ENCODE assay signal across 8 cellular contexts in the genomic region with DNA sequence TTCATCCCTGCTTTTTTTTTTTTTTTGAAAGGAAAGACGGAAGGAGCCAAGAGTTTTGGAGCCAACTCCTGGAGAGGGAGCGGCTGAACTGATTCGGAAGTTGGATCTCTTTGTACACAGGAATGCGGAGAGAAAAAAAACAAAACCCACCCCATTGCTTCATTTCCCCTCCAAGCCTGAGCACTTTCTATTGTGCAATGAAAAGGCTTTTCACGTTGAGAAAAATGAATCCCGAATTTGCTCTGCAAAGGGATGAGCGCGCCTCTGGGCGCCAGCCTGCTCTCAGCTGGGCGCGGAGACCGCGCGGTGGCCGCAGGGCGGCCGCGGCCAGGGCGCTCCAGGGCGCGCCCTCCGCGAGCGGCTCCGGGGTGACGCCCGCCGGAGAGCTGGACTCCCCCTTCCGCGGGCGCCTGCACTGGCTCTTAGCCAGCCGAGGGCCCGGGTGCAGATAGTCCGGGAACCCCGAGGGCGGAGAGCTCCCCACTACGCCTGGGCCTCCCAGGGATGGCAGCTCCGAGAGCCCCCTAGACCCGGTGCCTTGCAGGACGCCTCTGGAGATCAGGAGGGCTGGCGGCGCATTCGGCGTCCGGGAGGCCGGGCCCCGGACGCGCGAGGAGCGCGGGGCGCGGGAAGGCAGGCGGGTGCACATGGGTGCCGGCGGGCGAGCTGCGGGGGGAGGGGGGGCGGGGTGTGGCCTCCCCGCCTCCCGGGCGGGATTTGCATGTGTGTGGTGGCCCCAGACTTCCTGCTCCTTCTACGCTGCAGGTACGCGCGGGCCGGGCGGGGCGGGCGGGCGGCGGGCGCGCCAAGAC. TPM values are rescaled to one million over a fixed set of nuclear protein-coding genes. Genes with fewer than 3 reads are reported as not detected.
A peak's percentile ranks its signal among the peaks of the same experiment; 100 is the strongest.
DNase-seq lines count a peak whose midpoint lies in the region; ATAC-seq and TF ChIP-seq lines count a peak whose summit lies in the region.

ITPR3 (plus strand) TSS at position 739 of the 812 bp plus-strand sequence. CDS start 281 bp downstream, outside the sequence.

- peak within 1 kb of the TSS; percentile 81 to 93 for H3K27ac Mint-ChIP-seq in activated naive CD4-positive, alpha-beta T cell treated with anti-CD3 and anti-CD28 coated beads, Interleukin-2, amount 50 U/mL, for 72 hours

- POLR2A ChIA-PET in SK-N-SH (lab: Yijun Ruan, JAX), result interaction anchor here (0.9 to 1.7 kb wide), 4 partner anchors 10 to 34 kb away, joined by 3 to 11 read pairs (median 5); no protein-coding TSS in a partner anchor

- H3K4me1 ChIP-seq in BE2C (no peaks in the 10 kb centered on the region), SK-N-SH (ENCODE audit: control insufficient read depth in 1 of 2, insufficient read depth in 2 of 2, low read depth in 1 of 2, low read length in 1 of 2) (peaks cover 0 to 19% of the 10 kb centered on the region in 2 experiments; a peak in 1 of 4 replicates), left ventricle myocardium inferior (peaks cover 55% of the 10 kb centered on the region), sigmoid colon (peaks cover 0 to 40% (median 28%) of the 10 kb centered on the region in 4 donors)

- H3K9me3 Mint-ChIP-seq in activated naive CD4-positive, alpha-beta T cell treated with anti-CD3 and anti-CD28 coated beads, Interleukin-2, amount 50 U/mL, for 72 hours, result no peaks in the 10 kb centered on the region

- H2AFZ ChIP-seq in SK-N-SH (ENCODE audit: low read depth), result peak within 1 kb of the TSS; percentile 91

- peak within 1 kb of the TSS; percentile 56 for H3K4me3 ChIP-seq in BE2C (ENCODE audit: low read depth, low read length)
- peak within 1 kb of the TSS; percentile 57 to 76 for H3K4me3 ChIP-seq in SK-N-SH (ENCODE audit: low read depth in 2 of 2, low read length in 1 of 2)
- peak within 1 kb of the TSS; percentile 82 for H3K4me3 ChIP-seq in left ventricle myocardium inferior
- peak within 1 kb of the TSS; percentile 41 to 60 (median 57) for H3K4me3 ChIP-seq in sigmoid colon

- DNase-seq in BE2C (no peak), HK-2 (ENCODE audit: unreplicated experiment) (peak; percentile 87), SK-N-SH (peak; percentile 86), left ventricle myocardium inferior (peak; percentile 46), sigmoid colon (peak; percentile 80), hippocampal formation (lab: John Stamatoyannopoulos, UW) (no peak)
- DNase-seq in activated naive CD4-positive, alpha-beta T cell treated with anti-CD3 and anti-CD28 coated beads, Interleukin-2, amount 50 U/mL, for 72 hours (ENCODE audit: low spot score in 2 of 2), result peak; percentile 68 to 79

- TF ChIP-seq RAD21 in SK-N-SH (IDR thresholded peaks at IDR 0.05; ENCODE audit: low read length), result no peak

- peak within 1 kb of the TSS; percentile 90 for H3K4me2 ChIP-seq in SK-N-SH

- H3K27me3 ChIP-seq in BE2C (peaks cover 30% of the 10 kb centered on the region), SK-N-SH (ENCODE audit: insufficient read depth) (no peaks in the 10 kb centered on the region), left ventricle myocardium inferior (ENCODE audit: low read depth) (peaks cover 13% of the 10 kb centered on the region), sigmoid colon (peaks cover 18 to 52% (median 20%) of the 10 kb centered on the region in 3 donors)

- 2% methylated on average over 29 of the region's 75 CpGs for WGBS in SK-N-SH (ENCODE audit: low lambda C conversion rate)
- 0 to 1% methylated on average over 75 of the region's 75 CpGs for WGBS in sigmoid colon, 2 donors

- H3K9me3 ChIP-seq in BE2C (no peaks in the 10 kb centered on the region), SK-N-SH (no peaks in the 10 kb centered on the region), left ventricle myocardium inferior (replicated peaks) (no peaks in the 10 kb centered on the region), sigmoid colon (no peaks in the 10 kb centered on the region)

- H3K9ac ChIP-seq in SK-N-SH, result peak within 1 kb of the TSS; percentile 72

- CTCF ChIA-PET in SK-N-SH (lab: Yijun Ruan, JAX), result interaction anchor here (0.8 to 3.3 kb wide), 10 partner anchors 9 to 434 kb away, joined by 3 to 18 read pairs (median 5); partner anchors contain the start of gene UQCC2

- H3K79me2 ChIP-seq in SK-N-SH (ENCODE audit: insufficient read depth), result no peaks in the 10 kb centered on the region

- TF ChIP-seq CTCF in BE2C (IDR thresholded peaks at IDR 0.05; ENCODE audit: low read depth, low read length) (no peak), SK-N-SH (IDR thresholded peaks at IDR 0.05) (0 out of 2 replicates have a peak, but pooled peaks have one; percentile 5), left ventricle myocardium inferior (IDR thresholded peaks at IDR 0.05; ENCODE audit: borderline replicate concordance) (no peak), sigmoid colon (IDR thresholded peaks at IDR 0.05) (no peak)

- ATAC-seq in GM19328 (IDR thresholded peaks at IDR 0.05; ENCODE audit: unreplicated experiment), result peak; percentile 63
- peak; percentile 85 to 93 for ATAC-seq in activated naive CD4-positive, alpha-beta T cell treated with anti-CD3 and anti-CD28 coated beads, Interleukin-2, amount 50 U/mL, for 72 hours

- no peaks in the 10 kb centered on the region for H4K20me1 ChIP-seq in SK-N-SH (ENCODE audit: insufficient read depth)

- intact Hi-C loops in left ventricle myocardium inferior (cut with micrococcal nuclease), result no loop called here
- intact Hi-C loops in sigmoid colon (cut with DNase I), result no loop called here

- no peak for TF ChIP-seq POLR2A in sigmoid colon (IDR thresholded peaks at IDR 0.05)

- H3K36me3 ChIP-seq in BE2C (no peaks in the 10 kb centered on the region), SK-N-SH (replicated peaks in 1 of 2; ENCODE audit: control insufficient read depth in 1 of 2, insufficient read depth in 2 of 2, low read length in 1 of 2) (no peaks in the 10 kb centered on the region), left ventricle myocardium inferior (no peaks in the 10 kb centered on the region), sigmoid colon (no peaks in the 10 kb centered on the region)

- H3K27ac ChIP-seq in SK-N-SH (ENCODE audit: low read depth in 2 of 2, low read length in 1 of 2) (peak within 1 kb of the TSS in 1 of 2 experiments; percentile 45; a peak in 3 of 4 replicates), left ventricle myocardium inferior (replicated peaks) (peak within 1 kb of the TSS; percentile 97), sigmoid colon (peak within 1 kb of the TSS; percentile 72 to 84 (median 80))

- peaks cover 12 to 19% of the 10 kb centered on the region in 2 donors for H3K36me3 Mint-ChIP-seq in activated naive CD4-positive, alpha-beta T cell treated with anti-CD3 and anti-CD28 coated beads, Interleukin-2, amount 50 U/mL, for 72 hours

- TF ChIP-seq EP300 in SK-N-SH (IDR thresholded peaks at IDR 0.05; ENCODE audit: borderline replicate concordance in 1 of 2, low read depth in 1 of 2, low read length in 1 of 2) (no peak), sigmoid colon (IDR thresholded peaks at IDR 0.05) (no peak)

- H3F3A ChIP-seq in SK-N-SH (replicated peaks; ENCODE audit: insufficient read depth), result peaks cover 6% of the 10 kb centered on the region

- H3K9me2 ChIP-seq in SK-N-SH, result no peaks in the 10 kb centered on the region

TF ChIP-seq in SK-N-SH, 30 proteins besides CTCF, POLR2A, EP300 and RAD21 (continues in another document):
- TF ChIP-seq USF1 (IDR thresholded peaks at IDR 0.05; ENCODE audit: borderline replicate concordance, low read depth), result no peak
- no peak for TF ChIP-seq RCOR1 (IDR thresholded peaks at IDR 0.05; ENCODE audit: low read length)
- TF ChIP-seq GATA2 (CRISPR knock-in tag; IDR thresholded peaks at IDR 0.05), result no peak
- TF ChIP-seq MXI1 (IDR thresholded peaks at IDR 0.05; ENCODE audit: low read depth, low read length), result no peak
- TF ChIP-seq ELF1 (IDR thresholded peaks at IDR 0.05), result no peak
- TF ChIP-seq FOSL2 (IDR thresholded peaks at IDR 0.05; ENCODE audit: borderline replicate concordance, low read depth), result no peak
- TF ChIP-seq PBX3 (IDR thresholded peaks at IDR 0.05), result no peak
- TF ChIP-seq SIN3A (IDR thresholded peaks at IDR 0.05; ENCODE audit: borderline replicate concordance, low read depth, low read length), result no peak
- TF ChIP-seq FOXM1 (IDR thresholded peaks at IDR 0.05; ENCODE audit: low read depth), result no peak
- TF ChIP-seq NFIC (IDR thresholded peaks at IDR 0.05; ENCODE audit: borderline replicate concordance), result no peak
- no peak for TF ChIP-seq RFX5 (IDR thresholded peaks at IDR 0.05; ENCODE audit: low read length)
- no peak for TF ChIP-seq YY1 (IDR thresholded peaks at IDR 0.05; ENCODE audit: low read depth)
- TF ChIP-seq POLR2AphosphoS5 (IDR thresholded peaks at IDR 0.05; ENCODE audit: low read depth, low read length), result no peak
- TF ChIP-seq JUND (IDR thresholded peaks at IDR 0.05), result no peak
- TF ChIP-seq RXRA (IDR thresholded peaks at IDR 0.05; ENCODE audit: borderline replicate concordance, low read depth), result no peak
- TF ChIP-seq NRF1 (IDR thresholded peaks at IDR 0.05; ENCODE audit: low read depth, low read length), result no peak
- TF ChIP-seq TCF12 (IDR thresholded peaks at IDR 0.05), result no peak

RNA-seq across cellular contexts. Expression of gene ITPR3, which starts in this region (rescaled TPM):
- polyA plus RNA-seq in BE2C (2012; ENCODE audit: insufficient read depth, insufficient read length, low read depth), result 0.09 TPM
- polyA plus RNA-seq in SK-N-SH (2012; rRNA removed) (4.7 and 8.1 TPM in 2 replicates), sigmoid colon (10 to 100 TPM; 10.2 to 75.3 (median 20.6) TPM)
- 1.9 and 3.7 TPM in 2 replicates for polyA plus RNA-seq in SK-N-SH (2012; cell fraction: cytosol; rRNA removed)
- 22.6 and 23.4 TPM in 2 replicates for polyA plus RNA-seq in SK-N-SH (2012; cell fraction: nucleus; rRNA removed)
- total RNA-seq in activated naive CD4-positive, alpha-beta T cell treated with anti-CD3 and anti-CD28 coated beads, Interleukin-2, amount 50 U/mL, for 72 hours, result 10 to 100 TPM; 39.2 to 50.8 TPM
- total RNA-seq in left ventricle myocardium inferior (5.6 TPM), sigmoid colon (10 to 100 TPM in 1 of 4 donors, 1 to 10 TPM in 3; 7.7 to 16.9 (median 9.0) TPM)

Comparison
In these comparisons a context has a peak if more than half of its experiments do, and no peak if none do; other contexts are left out.
1. DNase-seq: peak in HK-2 (single experiment), SK-N-SH (single experiment), activated naive CD4-positive, alpha-beta T cell treated with anti-CD3 and anti-CD28 coated beads, Interleukin-2, amount 50 U/mL, for 72 hours (2 of 2), left ventricle myocardium inferior (single experiment) and sigmoid colon (single experiment); none in BE2C (single experiment) and hippocampal formation (0 of 2).
2. Peak in every context shown above with its lines, with median percentiles within 50 percentile points of each other: H3K4me3 ChIP-seq.